In genomic region chr19:344625-345319, GRCh38 we compare ENCODE assay signal across 8 cellular contexts. TPM values are rescaled to one million over a fixed set of nuclear protein-coding genes. Genes with fewer than 3 reads are reported as not detected.
DNase-seq lines count a peak whose midpoint lies in the region; ATAC-seq and TF ChIP-seq lines count a peak whose summit lies in the region.

TSS of gene MIER2 (minus strand) at chr19:344796. CDS start at chr19:344782, 14 bp downstream.

- peaks cover 20% of the 10 kb centered on the region for H3K79me1 ChIP-seq in neuronal stem cell (ENCODE audit: low read depth, low read length)

- H3K4me1 ChIP-seq in gastroesophageal sphincter (peaks cover 0 to 50% (median 33%) of the 10 kb centered on the region in 3 donors), neuronal stem cell (ENCODE audit: control insufficient read depth in 2 of 2, insufficient read depth in 1 of 2, low read depth in 1 of 2, low read length in 2 of 2) (peaks cover 10 to 17% of the 10 kb centered on the region in 2 donors)

- no peak within 1 kb of the TSS for H2BK120ac ChIP-seq in neuronal stem cell (ENCODE audit: low read depth, low read length)

- H3K27ac ChIP-seq in gastroesophageal sphincter (peak within 1 kb of the TSS in 3 of 4 donors; percentile 81 to 88 (median 84)), neuronal stem cell (replicated peaks; ENCODE audit: low read length) (no peak within 1 kb of the TSS)

- H3K4me2 ChIP-seq in neuronal stem cell (ENCODE audit: insufficient read depth, low read length, poor library complexity, severe bottlenecking), result peak within 1 kb of the TSS; percentile 87

- peak within 1 kb of the TSS; percentile 98 for H3K23ac ChIP-seq in neuronal stem cell (ENCODE audit: low read depth, low read length, poor library complexity)

- peak within 1 kb of the TSS; percentile 89 for H3K18ac ChIP-seq in neuronal stem cell (ENCODE audit: low read length)

- H3K27me3 ChIP-seq in gastroesophageal sphincter (peaks cover 4% of the 10 kb centered on the region), neuronal stem cell (ENCODE audit: control insufficient read depth in 3 of 3, insufficient read depth in 3 of 3, low read depth in 1 of 3, low read length in 3 of 3) (peaks cover 0 to 6% (median 0%) of the 10 kb centered on the region in 3 experiments)

- TF ChIP-seq EP300 in gastroesophageal sphincter (IDR thresholded peaks at IDR 0.05), result no peak

- no peak within 1 kb of the TSS for H3K14ac ChIP-seq in neuronal stem cell (ENCODE audit: low read length)

- no peak for TF ChIP-seq CTCF in gastroesophageal sphincter (IDR thresholded peaks at IDR 0.05)

- TF ChIP-seq POLR2A in gastroesophageal sphincter (IDR thresholded peaks at IDR 0.05), result no peak

- peak within 1 kb of the TSS; percentile 93 for H4K8ac ChIP-seq in neuronal stem cell (ENCODE audit: low read depth, low read length)

- peak within 1 kb of the TSS; percentile 80 for H3K9ac ChIP-seq in neuronal stem cell (ENCODE audit: low read depth, low read length, poor library complexity)

- DNase-seq in CMK (ENCODE audit: low read depth) (peak; percentile 58), SK-MEL-5 (ENCODE audit: low read depth, low spot score) (peak; percentile 59), neuronal stem cell (ENCODE audit: low spot score) (peak; percentile 84), stromal cell of bone marrow (ENCODE audit: low read depth) (peak; percentile 47)
- peak; percentile 42 for DNase-seq in Jurkat, Clone E6-1 (ENCODE audit: low read depth, low spot score)
- DNase-seq in activated naive CD4-positive, alpha-beta T cell treated with Interleukin-2 at 50 U/mL for 16 hours, result peak; percentile 89

- peak; percentile 53 for ATAC-seq in GM21367 (IDR thresholded peaks at IDR 0.05; ENCODE audit: unreplicated experiment)
- peak; percentile 95 for ATAC-seq in gastroesophageal sphincter

- H2AK5ac ChIP-seq in neuronal stem cell (ENCODE audit: low read depth, low read length), result peak within 1 kb of the TSS; percentile 58

- WGBS in gastroesophageal sphincter (ENCODE audit: low coverage in 1 of 2), 2 donors, result 27% methylated on average over 3 of the region's 77 CpGs; no CpG with 5 or more reads in 1 of the 2 donors
- WGBS in neuronal stem cell (ENCODE audit: extremely low coverage in 2 of 2, insufficient read length in 2 of 2, insufficient replicate concordance in 1 of 2), 2 donors, result no CpG with 5 or more reads among the region's 77 CpGs

- H2BK15ac ChIP-seq in neuronal stem cell (ENCODE audit: low read length), result no peak within 1 kb of the TSS

- in situ Hi-C loops in SK-MEL-5 (cut with HindIII; ENCODE audit: low pct_unique_long_range_greater_than_20kb, low sequenced_read_pairs), result no loop called here

- H3K4ac ChIP-seq in neuronal stem cell (ENCODE audit: low read length), result peak within 1 kb of the TSS; percentile 17

- no peak within 1 kb of the TSS for H2BK12ac ChIP-seq in neuronal stem cell (ENCODE audit: low read length)

- H3K9me3 ChIP-seq in gastroesophageal sphincter (no peaks in the 10 kb centered on the region), neuronal stem cell (replicated peaks in 1 of 2; ENCODE audit: control insufficient read depth in 2 of 2, insufficient read depth in 1 of 2, low read depth in 1 of 2, low read length in 2 of 2) (peaks cover 2 to 19% of the 10 kb centered on the region in 2 donors)

- peak within 1 kb of the TSS; percentile 87 for H2AFZ ChIP-seq in neuronal stem cell (ENCODE audit: low read length)

- peak within 1 kb of the TSS; percentile 29 for H2BK5ac ChIP-seq in neuronal stem cell (ENCODE audit: low read length)

- H3K4me3 ChIP-seq in Jurkat, Clone E6-1 (ENCODE audit: low read length), result peak within 1 kb of the TSS; percentile 71
- H3K4me3 ChIP-seq in gastroesophageal sphincter (peak within 1 kb of the TSS; percentile 45 to 92), neuronal stem cell (ENCODE audit: low read length in 2 of 2) (peak within 1 kb of the TSS; percentile 58 to 91)

- H3K36me3 ChIP-seq in gastroesophageal sphincter (no peaks in the 10 kb centered on the region), neuronal stem cell (replicated peaks in 1 of 2; ENCODE audit: control insufficient read depth in 2 of 2, insufficient read depth in 2 of 2, low read length in 2 of 2) (peaks cover 11 to 38% of the 10 kb centered on the region in 2 donors)

- no peak within 1 kb of the TSS for H4K91ac ChIP-seq in neuronal stem cell (ENCODE audit: low read depth, low read length, poor library complexity)

RNA-seq across cellular contexts. Expression of gene MIER2, which starts in this region (rescaled TPM):
- polyA plus RNA-seq in Jurkat, Clone E6-1 (2012; ENCODE audit: insufficient read depth, insufficient read length), result 27.6 TPM
- 8.2 and 8.4 TPM in 2 replicates for total RNA-seq in SK-MEL-5 (2014; rRNA removed; shearing (Covaris generic))
- 10.8 and 14.2 TPM in 2 replicates for polyA plus RNA-seq in SK-MEL-5 (2015; cell fraction: cytosol; rRNA removed)
- polyA plus RNA-seq in SK-MEL-5 (2015; cell fraction: nucleus; rRNA removed), result 13.0 and 15.1 TPM in 2 replicates
- total RNA-seq in gastroesophageal sphincter, result 10 to 100 TPM in 3 of 4 donors, 1 to 10 TPM in 1; 8.3 to 24.0 (median 20.1) TPM
- 40.2 TPM for polyA plus RNA-seq in neuronal stem cell (2013, experiment 1 of 2)
- polyA plus RNA-seq in neuronal stem cell (2013, experiment 2 of 2), result 41.0 TPM
